In genomic region chrX:40008841-40009461, GRCh38 we compare ENCODE assay signal across 8 cellular contexts.
A peak's percentile ranks its signal among the peaks of the same experiment; 100 is the strongest.
DNase-seq lines count a peak whose midpoint lies in the region; ATAC-seq and TF ChIP-seq lines count a peak whose summit lies in the region.

No MANE protein-coding gene starts in this region.

- H3K4me1 ChIP-seq in upper lobe of left lung = peaks cover 33 to 75% (median 38%) of the 10 kb centered on the region in 4 donors

- TF ChIP-seq POLR2A in upper lobe of left lung (IDR thresholded peaks at IDR 0.05) = no peak

- H3K9me3 ChIP-seq in upper lobe of left lung = no peaks in the 10 kb centered on the region

- peaks cover 0 to 74% (median 0%) of the 10 kb centered on the region in 4 donors for H3K27me3 ChIP-seq in upper lobe of left lung

- H3K27ac ChIP-seq in upper lobe of left lung = peak overlapping the region in 1 of 4 donors; percentile 24

- 9% methylated on average over 49 of the region's 50 CpGs; no CpG with 5 or more reads in 1 of the 2 donors for WGBS in upper lobe of left lung, 2 donors

- TF ChIP-seq EP300 in upper lobe of left lung (IDR thresholded peaks at IDR 0.05) = no peak

- DNase-seq in CD1c-positive myeloid dendritic cell (ENCODE audit: extremely low spot score) = peak; percentile 78
- peak; percentile 87 for DNase-seq in NCI-H146 (lab: John Stamatoyannopoulos, UW)
- DNase-seq in activated naive CD4-positive, alpha-beta T cell treated with anti-CD3 and anti-CD28 coated beads, Interleukin-2, amount 50 U/mL, for 16 hours = peak; percentile 35
- DNase-seq in left colon = peak; percentile 33 to 41
- DNase-seq in upper lobe of left lung = peak; percentile 34 to 84
- DNase-seq in NCI-H446 (lab: John Stamatoyannopoulos, UW) = no peak

- peak overlapping the region in 3 of 4 donors; percentile 5 to 32 (median 28) for H3K4me3 ChIP-seq in upper lobe of left lung

- H3K36me3 ChIP-seq in upper lobe of left lung = no peaks in the 10 kb centered on the region

- no peak for ATAC-seq in left colon
- ATAC-seq in upper lobe of left lung (ENCODE audit: low FRiP score in 2 of 2) = no peak
- no peak for ATAC-seq in GM19455 (IDR thresholded peaks at IDR 0.05; ENCODE audit: unreplicated experiment)
- no peak for ATAC-seq in HG03520 (IDR thresholded peaks at IDR 0.05; ENCODE audit: unreplicated experiment)

- TF ChIP-seq CTCF in upper lobe of left lung (IDR thresholded peaks at IDR 0.05) = no peak

- intact Hi-C loops in left colon (cut with DNase I, micrococcal nuclease) = no loop called here

Comparison
In these comparisons a context has a peak if more than half of its experiments do, and no peak if none do; other contexts are left out.
1. DNase-seq: peak in CD1c-positive myeloid dendritic cell (single experiment), NCI-H146 (single experiment), activated naive CD4-positive, alpha-beta T cell treated with anti-CD3 and anti-CD28 coated beads, Interleukin-2, amount 50 U/mL, for 16 hours (single experiment), left colon (2 of 2) and upper lobe of left lung (2 of 2); none in NCI-H446 (0 of 2).